In genomic region chr3:30347679-30348216, GRCh38 we compare ENCODE assay signal across 8 cellular contexts.
A peak's percentile ranks its signal among the peaks of the same experiment; 100 is the strongest.
DNase-seq lines count a peak whose midpoint lies in the region; ATAC-seq and TF ChIP-seq lines count a peak whose summit lies in the region.

No MANE protein-coding gene starts in this region.

- DNase-seq in T-helper 2 cell treated with Interferon-gamma antibody and Interleukin-4, amounts not matched to agents 5 μg/mL and 100 μg/mL, for 36 hours (ENCODE audit: low spot score) = peak; percentile 76
- DNase-seq in foreskin melanocyte (peak; percentile 64), aorta (no peak), C1 segment of cervical spinal cord (lab: John Stamatoyannopoulos, UW) (no peak), anterior cingulate cortex (lab: John Stamatoyannopoulos, UW) (no peak), gastrocnemius medialis (no peak)

- no peak for TF ChIP-seq POLR2A in gastrocnemius medialis (IDR thresholded peaks at IDR 0.05)

- no peaks in the 10 kb centered on the region for H3K9me3 Mint-ChIP-seq in T-helper 2 cell treated with Interferon-gamma antibody and Interleukin-4, amounts not matched to agents 5 μg/mL and 100 μg/mL, for 36 hours

- peak overlapping the region; percentile 81 for H3K27ac Mint-ChIP-seq in T-helper 2 cell treated with Interferon-gamma antibody and Interleukin-4, amounts not matched to agents 5 μg/mL and 100 μg/mL, for 36 hours

- H3K9me3 ChIP-seq in aorta (ENCODE audit: control insufficient read depth, low read length) (no peaks in the 10 kb centered on the region), gastrocnemius medialis (no peaks in the 10 kb centered on the region)

- peaks cover 79% of the 10 kb centered on the region for H3K4me1 Mint-ChIP-seq in T-helper 2 cell treated with Interferon-gamma antibody and Interleukin-4, amounts not matched to agents 5 μg/mL and 100 μg/mL, for 36 hours (ENCODE audit: low read depth)

- ATAC-seq in GM18858 (IDR thresholded peaks at IDR 0.05; ENCODE audit: unreplicated experiment) (peak; percentile 89), HG02943 (IDR thresholded peaks at IDR 0.05; ENCODE audit: low read depth, unreplicated experiment) (peak; percentile 59), aorta (ENCODE audit: low FRiP score) (no peak), gastrocnemius medialis (no peak)

- no peaks in the 10 kb centered on the region for H3K27me3 ChIP-seq in aorta (ENCODE audit: control insufficient read depth in 1 of 2, insufficient read depth in 2 of 2, low read length in 1 of 2)
- no peaks in the 10 kb centered on the region for H3K27me3 ChIP-seq in gastrocnemius medialis

- no peaks in the 10 kb centered on the region for H3K36me3 ChIP-seq in aorta (ENCODE audit: control insufficient read depth in 1 of 2, insufficient read depth in 2 of 2, low read length in 1 of 2)
- no peaks in the 10 kb centered on the region for H3K36me3 ChIP-seq in gastrocnemius medialis

- H3K36me3 Mint-ChIP-seq in T-helper 2 cell treated with Interferon-gamma antibody and Interleukin-4, amounts not matched to agents 5 μg/mL and 100 μg/mL, for 36 hours (ENCODE audit: low read depth) = peaks cover 10% of the 10 kb centered on the region

- H3K27me3 Mint-ChIP-seq in T-helper 2 cell treated with Interferon-gamma antibody and Interleukin-4, amounts not matched to agents 5 μg/mL and 100 μg/mL, for 36 hours (ENCODE audit: low read depth) = peaks cover 7% of the 10 kb centered on the region

- H3K4me3 Mint-ChIP-seq in T-helper 2 cell treated with Interferon-gamma antibody and Interleukin-4, amounts not matched to agents 5 μg/mL and 100 μg/mL, for 36 hours = peak overlapping the region; percentile 73

- peaks cover 1 to 14% of the 10 kb centered on the region in 2 donors for H3K4me1 ChIP-seq in aorta (ENCODE audit: control insufficient read depth in 1 of 2, insufficient read depth in 2 of 2, low read length in 2 of 2)
- H3K4me1 ChIP-seq in gastrocnemius medialis = peaks cover 0 to 18% of the 10 kb centered on the region in 2 donors

- TF ChIP-seq CTCF in gastrocnemius medialis (IDR thresholded peaks at IDR 0.05 in 4 of 5, conservative IDR thresholded peaks at IDR 0.05 in 1 of 5) = no peak

- H3K27ac ChIP-seq in aorta (ENCODE audit: low read depth in 1 of 2, low read length in 2 of 2) (no peak overlapping the region), gastrocnemius medialis (no peak overlapping the region)

- in situ Hi-C loops in gastrocnemius medialis (cut with MboI; ENCODE audit: low sequenced_read_pairs in 4 of 4) = no loop called here

- 65 to 94% methylated on average over 1 of the region's 1 CpG for WGBS in aorta, 2 donors

- intact Hi-C loops in aorta (cut with DNase I) (loop anchor here (10.0 kb wide), 2 partner anchors 147 to 347 kb away; no protein-coding TSS in a partner anchor), gastrocnemius medialis (cut with DNase I; ENCODE audit: low total_unique reads) (no loop called here)

- H3K4me3 ChIP-seq in aorta (ENCODE audit: low read length in 2 of 2) (no peak overlapping the region), gastrocnemius medialis (no peak overlapping the region)

Comparison
In these comparisons a context has a peak if more than half of its experiments do, and no peak if none do; other contexts are left out.
1. ATAC-seq: peak in GM18858 (single experiment) and HG02943 (single experiment); none in aorta (single experiment) and gastrocnemius medialis (0 of 2).
2. DNase-seq: peak in T-helper 2 cell treated with Interferon-gamma antibody and Interleukin-4, amounts not matched to agents 5 μg/mL and 100 μg/mL, for 36 hours (single experiment) and foreskin melanocyte (single experiment); none in aorta (0 of 2), C1 segment of cervical spinal cord (0 of 14), anterior cingulate cortex (0 of 58) and gastrocnemius medialis (0 of 2).